ENCODE assay signal across 21 cellular contexts in the genomic region with DNA sequence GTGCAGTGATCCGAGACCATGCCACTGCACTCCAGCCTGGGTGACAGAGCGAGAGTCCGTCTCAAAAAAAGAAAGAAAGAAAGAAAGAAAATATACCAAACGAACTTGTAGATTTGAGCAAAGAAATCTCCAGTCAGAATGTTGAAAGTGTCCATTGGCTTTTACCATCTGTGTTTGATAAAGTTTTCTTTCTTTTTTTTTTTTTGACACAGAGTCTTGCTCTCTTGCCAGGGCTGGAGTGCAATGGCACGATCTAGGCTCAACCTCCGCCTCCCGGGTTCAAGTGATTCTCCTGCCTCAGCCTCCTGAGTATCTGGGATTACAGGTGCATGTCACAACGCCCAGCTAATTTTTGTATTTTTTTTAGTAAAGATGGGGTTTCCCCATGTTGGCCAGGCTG. TPM values are rescaled to one million over a fixed set of nuclear protein-coding genes. Genes with fewer than 3 reads are reported as not detected.
A peak's percentile ranks its signal among the peaks of the same experiment; 100 is the strongest.
DNase-seq lines count a peak whose midpoint lies in the region; ATAC-seq, FAIRE-seq and TF ChIP-seq lines count a peak whose summit lies in the region.
"Had no signal": no experiment of that assay in that cellular context is flagged by ENCODE, and none has a peak within 500 bp of the region (broad histone marks: within the 10 kb centered on the region; RNA-seq: fewer than 3 reads in every experiment).

No MANE protein-coding gene starts in this region.

- H3K27ac ChIP-seq in HepG2 (ENCODE audit: extremely low read length, insufficient read depth, low read length): no peak overlapping the region
- no peak overlapping the region for H3K27ac ChIP-seq in right lobe of liver
- peak overlapping the region; percentile 56 for H3K27ac ChIP-seq in RWPE1
- no peak overlapping the region for H3K27ac ChIP-seq in GM12878 (ENCODE audit: control insufficient read depth, insufficient read depth)
- H3K27ac ChIP-seq in dorsolateral prefrontal cortex: no peak overlapping the region
- H3K27ac ChIP-seq: 22Rv1; A549; BLaER1 treated with 17β-estradiol and CSF1 and Interleukin-3, amounts not matched to agents 10 nM and 100 nM; C4-2B had no signal

- TF ChIP-seq CTCF in HepG2 (CRISPR knock-in tag; IDR thresholded peaks at IDR 0.05) (no peak), right lobe of liver (IDR thresholded peaks at IDR 0.05) (no peak), RWPE1 (conservative IDR thresholded peaks at IDR 0.05; ENCODE audit: low read depth) (no peak), GM12878 (IDR thresholded peaks at IDR 0.05 in 2 of 3, conservative IDR thresholded peaks at IDR 0.05 in 1 of 3; ENCODE audit: control insufficient read depth in 2 of 3, extremely low read depth in 1 of 3, insufficient read depth in 1 of 3, low read depth in 3 of 3, low read length in 3 of 3) (no peak), dorsolateral prefrontal cortex (IDR thresholded peaks at IDR 0.05 in 54 of 56, conservative IDR thresholded peaks at IDR 0.05 in 2 of 56; ENCODE audit: low read depth in 1 of 56, partially characterized antibody in 56 of 56) (no peak)

- intact Hi-C loops in HepG2 (cut with micrococcal nuclease; ENCODE audit: unreplicated experiment): no loop called here
- intact Hi-C loops in right lobe of liver (cut with DNase I): no loop called here
- intact Hi-C loops in GM12878 (cut with micrococcal nuclease; ENCODE audit: unreplicated experiment): loop anchor here (5.0 kb wide), 1 partner anchor 52 kb away; no protein-coding TSS in a partner anchor
- intact Hi-C loops in dorsolateral prefrontal cortex (cut with DNase I): no loop called here

- H3K79me2 ChIP-seq in HepG2 (ENCODE audit: insufficient read depth, low read length): no peaks in the 10 kb centered on the region
- H3K79me2 ChIP-seq in GM12878 (ENCODE audit: control insufficient read depth, insufficient read depth, low read length): no peaks in the 10 kb centered on the region

- H3K9ac ChIP-seq in HepG2 (ENCODE audit: insufficient read depth, low read depth, low read length) (no peak overlapping the region), GM12878 (ENCODE audit: control insufficient read depth, insufficient read depth, low read length) (no peak overlapping the region)
- H3K9ac ChIP-seq: BLaER1 treated with 17β-estradiol and CSF1 and Interleukin-3, amounts not matched to agents 10 nM and 100 nM had no signal

- H3K36me3 ChIP-seq in HepG2 (replicated peaks in 1 of 2; ENCODE audit: control insufficient read depth in 1 of 2, insufficient read depth in 2 of 2, low read length in 2 of 2): no peaks in the 10 kb centered on the region
- H3K36me3 ChIP-seq in right lobe of liver: no peaks in the 10 kb centered on the region
- no peaks in the 10 kb centered on the region for H3K36me3 ChIP-seq in GM12878 (ENCODE audit: control insufficient read depth in 2 of 2, insufficient read depth in 2 of 2, low read length in 1 of 2)
- H3K36me3 ChIP-seq: BLaER1 treated with 17β-estradiol and CSF1 and Interleukin-3, amounts not matched to agents 10 nM and 100 nM had no signal

- no peak overlapping the region for H3K4me2 ChIP-seq in HepG2 (ENCODE audit: low read depth, low read length)
- H3K4me2 ChIP-seq in GM12878 (ENCODE audit: control insufficient read depth, insufficient read depth): no peak overlapping the region
- H3K4me2 ChIP-seq: A549; BLaER1 treated with 17β-estradiol and CSF1 and Interleukin-3, amounts not matched to agents 10 nM and 100 nM had no signal

- CTCF ChIA-PET in HepG2 (lab: Yijun Ruan, JAX; ENCODE audit: low intra/inter-chr PET ratio, low total read pairs) (no interaction called here), RWPE1 (lab: Yijun Ruan, JAX) (interaction anchor here (0.7 kb wide), 1 partner anchor 115 kb away, joined by 3 read pairs; no protein-coding TSS in a partner anchor), GM12878 (lab: Yijun Ruan, JAX) (no interaction called here)

- FAIRE-seq in HepG2 (lab: Jason Lieb, UNC): no peak
- FAIRE-seq in GM12878 (lab: Jason Lieb, UNC): no peak
- FAIRE-seq: A549, D721Med, G401.6, GM12892, GM18507 had no signal

- in situ Hi-C loops in HepG2 (cut with HindIII; ENCODE audit: extremely low pct_ligation_motif_present, low pct_unique_long_range_greater_than_20kb) (no loop called here), GM12878 (cut with MboI) (no loop called here)

- 55% methylated on average over 8 of the region's 8 CpGs for WGBS in HepG2 (ENCODE audit: low lambda C conversion rate)
- WGBS in right lobe of liver (ENCODE audit: insufficient coverage, low coverage, low lambda C conversion rate, missing lambda C conversion rate): 85% methylated on average over 6 of the region's 8 CpGs
- WGBS in GM12878 (ENCODE audit: insufficient coverage, insufficient replicate concordance, low lambda C conversion rate, missing lambda C conversion rate): 72% methylated on average over 8 of the region's 8 CpGs

- H3K27me3 ChIP-seq in HepG2 (ENCODE audit: control insufficient read depth in 1 of 2, insufficient read depth in 2 of 2, low read length in 2 of 2) (no peaks in the 10 kb centered on the region), right lobe of liver (no peaks in the 10 kb centered on the region), GM12878 (replicated peaks in 1 of 2; ENCODE audit: control insufficient read depth in 2 of 2, insufficient read depth in 2 of 2, low read length in 1 of 2) (no peaks in the 10 kb centered on the region), dorsolateral prefrontal cortex (no peaks in the 10 kb centered on the region)
- H3K27me3 ChIP-seq: BLaER1 treated with 17β-estradiol and CSF1 and Interleukin-3, amounts not matched to agents 10 nM and 100 nM had no signal

- RAD21 ChIA-PET in GM12878 (lab: Charles Lee; ENCODE audit: unreplicated experiment): no interaction called here

- no peak for TF ChIP-seq RAD21 in HepG2 (CRISPR knock-in tag; IDR thresholded peaks at IDR 0.05)
- no peak for TF ChIP-seq RAD21 in GM12878 (IDR thresholded peaks at IDR 0.05; ENCODE audit: insufficient read depth, low read depth, low read length)

- H2AFZ ChIP-seq in HepG2 (ENCODE audit: low read length): no peak overlapping the region
- no peak overlapping the region for H2AFZ ChIP-seq in GM12878 (ENCODE audit: control insufficient read depth, low read depth, low read length)

- no peak for ATAC-seq in HepG2
- ATAC-seq in right lobe of liver: no peak
- no peak for ATAC-seq in GM12878
- no peak for ATAC-seq in HG02870 (IDR thresholded peaks at IDR 0.05; ENCODE audit: unreplicated experiment)
- ATAC-seq: A549; CD8-positive, alpha-beta T cell had no signal

- no peaks in the 10 kb centered on the region for H3K4me1 ChIP-seq in HepG2 (ENCODE audit: insufficient read depth, low read length)
- no peaks in the 10 kb centered on the region for H3K4me1 ChIP-seq in right lobe of liver
- peaks cover 3% of the 10 kb centered on the region for H3K4me1 ChIP-seq in GM12878 (ENCODE audit: control insufficient read depth, insufficient read depth, low read length)
- H3K4me1 ChIP-seq: BLaER1 treated with 17β-estradiol and CSF1 and Interleukin-3, amounts not matched to agents 10 nM and 100 nM; Caco-2 had no signal

- BruUV-seq in HepG2 (replicated peaks; lab: Mats Ljungman, UMichigan) (no TSS peak), GM12878 (replicated peaks; lab: Mats Ljungman, UMichigan) (no TSS peak)

- POLR2A ChIA-PET in HepG2 (lab: Yijun Ruan, JAX) (no interaction called here), RWPE1 (lab: Yijun Ruan, JAX; ENCODE audit: low non-redundant PET) (interaction anchor here (1.1 kb wide), 1 partner anchor 18 kb away, joined by 3 read pairs; no protein-coding TSS in a partner anchor), GM12878 (lab: Charles Lee) (interaction anchor here (0.6 kb wide), 1 partner anchor 10 kb away, joined by 4 read pairs; no protein-coding TSS in a partner anchor)

- no peak for TF ChIP-seq EP300 in HepG2 (IDR thresholded peaks at IDR 0.05; ENCODE audit: low read depth in 2 of 2, low read length in 2 of 2)
- TF ChIP-seq EP300 in HepG2 (CRISPR knock-in tag; IDR thresholded peaks at IDR 0.05; ENCODE audit: borderline replicate concordance): no peak
- TF ChIP-seq EP300 in GM12878 (IDR thresholded peaks at IDR 0.05; ENCODE audit: borderline replicate concordance in 1 of 2, control insufficient read depth in 1 of 2, low read depth in 2 of 2, low read length in 2 of 2): no peak

- H4K20me1 ChIP-seq in HepG2 (ENCODE audit: insufficient read depth, low read length): no peaks in the 10 kb centered on the region
- H4K20me1 ChIP-seq in GM12878 (ENCODE audit: control insufficient read depth, insufficient read depth): no peaks in the 10 kb centered on the region
- H4K20me1 ChIP-seq: BLaER1 treated with 17β-estradiol and CSF1 and Interleukin-3, amounts not matched to agents 10 nM and 100 nM had no signal

- no peak for TF ChIP-seq POLR2A in HepG2 (IDR thresholded peaks at IDR 0.05; ENCODE audit: insufficient read depth in 1 of 2, low read depth in 2 of 2, low read length in 2 of 2)
- no peak for TF ChIP-seq POLR2A in right lobe of liver (IDR thresholded peaks at IDR 0.05)
- no peak for TF ChIP-seq POLR2A in GM12878 (IDR thresholded peaks at IDR 0.05; ENCODE audit: low read depth, low read length)

- DNase-seq in HepG2 (ENCODE audit: low spot score) (no peak), right lobe of liver (no peak), RWPE1 (ENCODE audit: low spot score) (no peak), GM12878 (ENCODE audit: low read depth, low spot score) (no peak), dorsolateral prefrontal cortex (no peak)
- DNase-seq: AML-193; Caco-2; Calu3; CD4-positive, alpha-beta T cell; CD8-positive, alpha-beta T cell; DMS79 treated with DMSO at 0.1 percent for 48 hours; GF-D8 had no signal

- H3K9me3 ChIP-seq in HepG2 (ENCODE audit: low read length) (no peaks in the 10 kb centered on the region; the same call in 1 of the 2 replicates), right lobe of liver (no peaks in the 10 kb centered on the region), GM12878 (replicated peaks; ENCODE audit: control insufficient read depth, insufficient read depth, low read length) (no peaks in the 10 kb centered on the region)
- H3K9me3 ChIP-seq: Caco-2 had no signal

- SMC1A ChIA-PET in GM12878 (lab: Charles Lee; ENCODE audit: uncharacterized antibody, unreplicated experiment): interaction anchor here (0.6 kb wide), 1 partner anchor 10 kb away, joined by 3 read pairs; no protein-coding TSS in a partner anchor

- H3K4me3 ChIP-seq in HepG2 (replicated peaks in 1 of 3; ENCODE audit: insufficient read depth in 1 of 3, low read depth in 2 of 3, low read length in 3 of 3) (no peak overlapping the region), right lobe of liver (no peak overlapping the region), GM12878 (no peak overlapping the region), dorsolateral prefrontal cortex (no peak overlapping the region)
- H3K4me3 ChIP-seq: A549; BLaER1 treated with 17β-estradiol and CSF1 and Interleukin-3, amounts not matched to agents 10 nM and 100 nM had no signal

RNA-seq across cellular contexts. Expression of a gene that starts 21.3 kb away (rescaled TPM):
- 23.8 and 25.9 TPM in 2 replicates for total RNA-seq in HepG2 (2016; rRNA removed; fragmentation: Illumina TruSeq; extraction: Trizol)
- 16.2 and 22.7 TPM in 2 replicates for total RNA-seq in HepG2 (2016; cell fraction: cytosol; rRNA removed; fragmentation: Illumina TruSeq; extraction: Trizol; ENCODE audit: low read depth)
- total RNA-seq in HepG2 (2016; cell fraction: insoluble cytoplasmic fraction; rRNA removed; fragmentation: Illumina TruSeq; extraction: Trizol): 24.2 and 26.8 TPM in 2 replicates
- total RNA-seq in HepG2 (2016; cell fraction: membrane; rRNA removed; fragmentation: Illumina TruSeq; extraction: Trizol): 40.6 and 46.1 TPM in 2 replicates
- 11.2 and 14.0 TPM in 2 replicates for total RNA-seq in HepG2 (2016; cell fraction: nucleus; rRNA removed; fragmentation: Illumina TruSeq; extraction: Trizol)
- polyA plus RNA-seq in HepG2 (2011; rRNA removed): 15.0 and 22.2 TPM in 2 replicates
- polyA plus RNA-seq in HepG2 (2011; cell fraction: cytosol; rRNA removed): 19.9 and 23.5 TPM in 2 replicates
- 13.5 and 15.1 TPM in 2 replicates for polyA plus RNA-seq in HepG2 (2011; cell fraction: nucleus; rRNA removed)
- 10.2 and 16.3 TPM in 2 replicates for polyA plus RNA-seq in HepG2 (2012)
- 21.1 and 27.3 TPM in 2 replicates for polyA plus RNA-seq in HepG2 (2016; cell fraction: cytosol; fragmentation: Illumina TruSeq; extraction: Trizol; ENCODE audit: low read depth)
- 25.7 and 28.6 TPM in 2 replicates for polyA plus RNA-seq in HepG2 (2016; cell fraction: insoluble cytoplasmic fraction; fragmentation: Illumina TruSeq; extraction: Trizol; ENCODE audit: low read depth)
- polyA plus RNA-seq in HepG2 (2016; cell fraction: membrane; fragmentation: Illumina TruSeq; extraction: Trizol; ENCODE audit: low read depth): 36.0 and 39.7 TPM in 2 replicates
- polyA plus RNA-seq in HepG2 (2016; cell fraction: nucleus; fragmentation: Illumina TruSeq; extraction: Trizol; ENCODE audit: insufficient read depth, low read depth): 24.6 and 25.1 TPM in 2 replicates
- polyA minus RNA-seq in HepG2 (2011; rRNA and poly(A)+ RNA removed; ENCODE audit: low replicate concordance): 38.8 and 50.3 TPM in 2 replicates
- 14.0 and 16.7 TPM in 2 replicates for polyA minus RNA-seq in HepG2 (2011; cell fraction: cytosol; rRNA and poly(A)+ RNA removed)
- 7.6 and 8.2 TPM in 2 replicates for polyA minus RNA-seq in HepG2 (2011; cell fraction: nucleus; rRNA and poly(A)+ RNA removed)
- total RNA-seq in right lobe of liver: 10 to 100 TPM in 2 of 6 experiments, 1 to 10 TPM in 4; 4.4 to 11.4 (median 6.5) TPM
- total RNA-seq in GM12878 (2013; cell fraction: nucleolus; rRNA removed): 12.7 and 16.3 TPM in 2 replicates
- total RNA-seq in GM12878 (2014; rRNA removed): 9.3 and 9.4 TPM in 2 replicates
- 23.9 and 26.6 TPM in 2 replicates for total RNA-seq in GM12878 (2014; rRNA removed; fragmentation: Illumina TruSeq; extraction: Trizol)
- total RNA-seq in GM12878 (2021): 36.7 and 37.6 TPM in 2 replicates
- 13.2 TPM for polyA plus RNA-seq in GM12878 (2011; ENCODE audit: low read depth)
- polyA plus RNA-seq in GM12878 (2011; rRNA removed): 18.1 and 31.0 TPM in 2 replicates
- polyA plus RNA-seq in GM12878 (2011; cell fraction: cytosol; rRNA removed): 45.3 and 55.6 TPM in 2 replicates
- polyA plus RNA-seq in GM12878 (2011; cell fraction: nucleus; rRNA removed): 32.2 and 33.3 TPM in 2 replicates
- 25.8 and 26.9 TPM in 2 replicates for polyA plus RNA-seq in GM12878 (2012)
- 14.4 and 28.2 TPM in 2 replicates for polyA plus RNA-seq in GM12878 (2014; fragmentation: Illumina TruSeq; extraction: Trizol)
- polyA plus RNA-seq in GM12878 (2014; fragmentation: Nextera tagmentation; extraction: Ambion mirVana): 10 to 100 TPM in 1 of 2 experiments, 1 to 10 TPM in 1; 6.3 to 13.0 TPM
- polyA plus RNA-seq in GM12878 (2014; rRNA removed): 38.1 and 44.5 TPM in 2 replicates
- polyA plus RNA-seq in GM12878 (2016; fragmentation: Nextera tagmentation; extraction: Ambion mirVana): 10 to 100 TPM; 65.7 to 65.8 TPM
- 26.0 and 47.5 TPM in 2 replicates for polyA minus RNA-seq in GM12878 (2011; rRNA and poly(A)+ RNA removed)
- polyA minus RNA-seq in GM12878 (2011; cell fraction: cytosol; rRNA and poly(A)+ RNA removed): 18.6 and 19.3 TPM in 2 replicates
- polyA minus RNA-seq in GM12878 (2011; cell fraction: nucleus; rRNA and poly(A)+ RNA removed): 8.0 and 12.3 TPM in 2 replicates
- total RNA-seq in dorsolateral prefrontal cortex: 10 to 100 TPM in 82 of 120 experiments, 1 to 10 TPM in 38; 6.4 to 17.0 (median 10.8) TPM
